16 cellular contexts compared by ENCODE assay signal in genomic region chr1:8910914-8911313, GRCh38. TPM values are rescaled to one million over a fixed set of nuclear protein-coding genes. Genes with fewer than 3 reads are reported as not detected.
DNase-seq lines count a peak whose midpoint lies in the region; ATAC-seq, FAIRE-seq and TF ChIP-seq lines count a peak whose summit lies in the region.
"Had no signal": no experiment of that assay in that cellular context is flagged by ENCODE, and none has a peak within 500 bp of the region (broad histone marks: within the 10 kb centered on the region; RNA-seq: fewer than 3 reads in every experiment).

No MANE protein-coding gene starts in this region.

- H3K27ac Mint-ChIP-seq in nephron progenitor cell, result no peak overlapping the region

- peaks cover 4% of the 10 kb centered on the region for H3K27me3 Mint-ChIP-seq in nephron progenitor cell (ENCODE audit: low read depth, poor library complexity)

- DNase-seq in NCI-H2171 treated with DMSO at 0.1 percent for 48 hours (lab: John Stamatoyannopoulos, UW) (peak; percentile 16), NCI-H2171 (lab: John Stamatoyannopoulos, UW) (no peak), NCI-H748 treated with DMSO at 0.1 percent for 48 hours (lab: John Stamatoyannopoulos, UW) (peak; percentile 69), bronchial epithelial cell (ENCODE audit: low read depth) (peak; percentile 50), sciatic nerve (ENCODE audit: low spot score) (no peak), NCI-H128 (lab: John Stamatoyannopoulos, UW; ENCODE audit: unreplicated experiment) (no peak), nephron progenitor cell (no peak)
- DNase-seq: NCI-H2227 treated with DMSO at 0.1 percent for 48 hours, nucleus accumbens, T-helper 1 cell had no signal

- no peaks in the 10 kb centered on the region for H3K36me3 ChIP-seq in bronchial epithelial cell (ENCODE audit: control insufficient read depth, insufficient read depth, low read length)

- ATAC-seq in sciatic nerve (peak; percentile 62), SK-N-SH treated with all-trans-retinoic acid at 6 μM for 48 hours (no peak)
- ATAC-seq: Panc1 had no signal

- H3K27me3 ChIP-seq in bronchial epithelial cell (ENCODE audit: control insufficient read depth, insufficient read depth, low read length), result no peaks in the 10 kb centered on the region

- H3K36me3 Mint-ChIP-seq in nephron progenitor cell (ENCODE audit: low read depth), result peaks cover 11% of the 10 kb centered on the region

- H3K9me3 Mint-ChIP-seq in nephron progenitor cell, result peaks cover 12% of the 10 kb centered on the region

- no peak for FAIRE-seq in bronchial epithelial cell (lab: Jason Lieb, UNC)

- TF ChIP-seq CTCF in bronchial epithelial cell (IDR thresholded peaks at IDR 0.05; ENCODE audit: insufficient read depth, low read length, severe bottlenecking) (no peak), nephron progenitor cell (IDR thresholded peaks at IDR 0.05) (no peak)

- no peak overlapping the region for H3K4me3 Mint-ChIP-seq in nephron progenitor cell

- intact Hi-C loops in sciatic nerve (cut with DNase I), result no loop called here

- H3K4me1 Mint-ChIP-seq in nephron progenitor cell, result peaks cover 11% of the 10 kb centered on the region

- no peak overlapping the region for H3K4me3 ChIP-seq in bronchial epithelial cell (ENCODE audit: low read depth, low read length)

TF ChIP-seq in SK-N-SH treated with all-trans-retinoic acid at 6 μM for 48 hours, 23 proteins besides CTCF, POLR2A, EP300 and RAD21:
- TF ChIP-seq OSR1 (CRISPR knock-in tag; IDR thresholded peaks at IDR 0.05), result no peak
- TF ChIP-seq CSRNP3 (CRISPR knock-in tag; IDR thresholded peaks at IDR 0.05), result no peak
- no peak for TF ChIP-seq ZFP30 (CRISPR knock-in tag; IDR thresholded peaks at IDR 0.05)
- no peak for TF ChIP-seq GLIS3 (CRISPR knock-in tag; IDR thresholded peaks at IDR 0.05)
- TF ChIP-seq BACH2 (CRISPR knock-in tag; IDR thresholded peaks at IDR 0.05; ENCODE audit: borderline replicate concordance), result no peak
- no peak for TF ChIP-seq RARB (CRISPR knock-in tag; IDR thresholded peaks at IDR 0.05)
- TF ChIP-seq TOX (CRISPR knock-in tag; IDR thresholded peaks at IDR 0.05; ENCODE audit: borderline replicate concordance), result no peak
- TF ChIP-seq ZFP3 (CRISPR knock-in tag; IDR thresholded peaks at IDR 0.05), result no peak
- TF ChIP-seq PATZ1 (CRISPR knock-in tag; IDR thresholded peaks at IDR 0.05; ENCODE audit: borderline replicate concordance), result no peak
- TF ChIP-seq ZNF8 (CRISPR knock-in tag; IDR thresholded peaks at IDR 0.05), result no peak
- TF ChIP-seq CREB5 (CRISPR knock-in tag; IDR thresholded peaks at IDR 0.05; ENCODE audit: low read depth), result no peak
- TF ChIP-seq ZC3H10 (CRISPR knock-in tag; IDR thresholded peaks at IDR 0.05), result no peak
- no peak for TF ChIP-seq ARNTL (CRISPR knock-in tag; IDR thresholded peaks at IDR 0.05; ENCODE audit: borderline replicate concordance, low read depth)
- no peak for TF ChIP-seq TCF4 (CRISPR knock-in tag; IDR thresholded peaks at IDR 0.05; ENCODE audit: borderline replicate concordance)
- no peak for TF ChIP-seq ZNF70 (CRISPR knock-in tag; IDR thresholded peaks at IDR 0.05)
- TF ChIP-seq CSDC2 (CRISPR knock-in tag; IDR thresholded peaks at IDR 0.05), result no peak

RNA-seq across cellular contexts. Expression of gene ENO1, which starts 32.4 kb away (rescaled TPM):
- total RNA-seq in bronchial epithelial cell (981 and 1,539 TPM in 2 replicates), sciatic nerve (371 TPM)

RNA-seq across cellular contexts. Expression of gene CA6, which starts 34.8 kb away (rescaled TPM):
- not detected in 2 replicates for total RNA-seq in bronchial epithelial cell
- total RNA-seq in sciatic nerve, result not detected
- total RNA-seq: A673, fibroblast of lung, H7, skeletal muscle tissue had no signal

Comparison
In these comparisons a context has a peak if more than half of its experiments do, and no peak if none do; other contexts are left out.
1. DNase-seq: peak in NCI-H2171 treated with DMSO at 0.1 percent for 48 hours (single experiment), NCI-H748 treated with DMSO at 0.1 percent for 48 hours (single experiment) and bronchial epithelial cell (single experiment); none in NCI-H2171 (single experiment), sciatic nerve (single experiment), NCI-H128 (single experiment) and nephron progenitor cell (single experiment).